In genomic region chr5:73532195-73532594, GRCh38 we compare ENCODE assay signal across 16 cellular contexts. TPM values are rescaled to one million over a fixed set of nuclear protein-coding genes. Genes with fewer than 3 reads are reported as not detected.
A peak's percentile ranks its signal among the peaks of the same experiment; 100 is the strongest.
DNase-seq lines count a peak whose midpoint lies in the region; ATAC-seq and TF ChIP-seq lines count a peak whose summit lies in the region.
"Had no signal": no experiment of that assay in that cellular context is flagged by ENCODE, and none has a peak within 500 bp of the region (broad histone marks: within the 10 kb centered on the region; RNA-seq: fewer than 3 reads in every experiment).

No MANE protein-coding gene starts in this region.

- peaks cover 32% of the 10 kb centered on the region for H3K9me3 Mint-ChIP-seq in WTC11
- H3K9me3 Mint-ChIP-seq in activated naive CD4-positive, alpha-beta T cell treated with anti-CD3 and anti-CD28 coated beads, Interleukin-2, amount 10 ng/mL, durations not matched to agents 7 days and 5 days: no peaks in the 10 kb centered on the region
- H3K9me3 Mint-ChIP-seq: CD4-positive, alpha-beta memory T cell had no signal

- no peaks in the 10 kb centered on the region for H3K36me3 ChIP-seq in GM23248 (ENCODE audit: low read depth)
- no peaks in the 10 kb centered on the region for H3K36me3 ChIP-seq in esophagus muscularis mucosa
- no peaks in the 10 kb centered on the region for H3K36me3 ChIP-seq in lung (ENCODE audit: control insufficient read depth in 2 of 2, insufficient read depth in 2 of 2, low read length in 2 of 2)
- H3K36me3 ChIP-seq: HAP-1 had no signal

- in situ Hi-C loops in GM23248 (cut with MboI): no loop called here

- no peaks in the 10 kb centered on the region for H3K79me2 ChIP-seq in GM23248 (ENCODE audit: insufficient read depth)

- no peak overlapping the region for H3K27ac ChIP-seq in GM23248
- H3K27ac ChIP-seq in esophagus muscularis mucosa (replicated peaks in 1 of 4): no peak overlapping the region
- H3K27ac ChIP-seq in lung (ENCODE audit: low read depth in 1 of 2, low read length in 1 of 2): no peak overlapping the region

- TF ChIP-seq CTCF in WTC11 (IDR thresholded peaks at IDR 0.05) (no peak), esophagus muscularis mucosa (IDR thresholded peaks at IDR 0.05) (no peak), lung (IDR thresholded peaks at IDR 0.05; ENCODE audit: control extremely low read depth, extremely low read depth) (no peak)

- no peaks in the 10 kb centered on the region for H3K9me2 ChIP-seq in GM23248 (ENCODE audit: insufficient read depth)

- H3K36me3 Mint-ChIP-seq in WTC11: peaks cover 16% of the 10 kb centered on the region
- H3K36me3 Mint-ChIP-seq in activated naive CD4-positive, alpha-beta T cell treated with anti-CD3 and anti-CD28 coated beads, Interleukin-2, amount 10 ng/mL, durations not matched to agents 7 days and 5 days: no peaks in the 10 kb centered on the region
- H3K36me3 Mint-ChIP-seq: CD4-positive, alpha-beta memory T cell had no signal

- no peak overlapping the region for H3K4me3 Mint-ChIP-seq in WTC11
- H3K4me3 Mint-ChIP-seq in activated naive CD4-positive, alpha-beta T cell treated with anti-CD3 and anti-CD28 coated beads, Interleukin-2, amount 10 ng/mL, durations not matched to agents 7 days and 5 days: no peak overlapping the region
- H3K4me3 Mint-ChIP-seq: CD4-positive, alpha-beta memory T cell; HFFc6 had no signal

- H3F3A ChIP-seq in GM23248 (ENCODE audit: insufficient read depth): no peaks in the 10 kb centered on the region

- no peak overlapping the region for H3K9ac ChIP-seq in GM23248

- H3K4me1 Mint-ChIP-seq in WTC11: peaks cover 20% of the 10 kb centered on the region
- no peaks in the 10 kb centered on the region for H3K4me1 Mint-ChIP-seq in activated naive CD4-positive, alpha-beta T cell treated with anti-CD3 and anti-CD28 coated beads, Interleukin-2, amount 10 ng/mL, durations not matched to agents 7 days and 5 days

- DNase-seq in GM23248 (no peak), WTC11 (ENCODE audit: low spot score) (no peak), esophagus muscularis mucosa (ENCODE audit: extremely low spot score) (peak; percentile 57), lung (ENCODE audit: low spot score) (peak; percentile 15), NCI-H1105 (lab: John Stamatoyannopoulos, UW) (no peak), HuH-7.5 (ENCODE audit: low spot score) (no peak)
- no peak for DNase-seq in activated naive CD4-positive, alpha-beta T cell treated with anti-CD3 and anti-CD28 coated beads, Interleukin-2, amount 10 ng/mL, durations not matched to agents 7 days and 5 days
- DNase-seq: C1 segment of cervical spinal cord; Caco-2; CD4-positive, alpha-beta memory T cell; DMS153; DND-41; GOT3; HFFc6 had no signal

- no peak overlapping the region for H3K27ac Mint-ChIP-seq in WTC11
- no peak overlapping the region for H3K27ac Mint-ChIP-seq in activated naive CD4-positive, alpha-beta T cell treated with anti-CD3 and anti-CD28 coated beads, Interleukin-2, amount 10 ng/mL, durations not matched to agents 7 days and 5 days
- H3K27ac Mint-ChIP-seq: CD4-positive, alpha-beta memory T cell; HFFc6 had no signal

- no peak overlapping the region for H3K4me2 ChIP-seq in GM23248 (ENCODE audit: unreplicated experiment)

- ATAC-seq in WTC11: no peak
- ATAC-seq in lung (ENCODE audit: insufficient read depth, low FRiP score): no peak
- ATAC-seq in HG03097 (IDR thresholded peaks at IDR 0.05; ENCODE audit: low FRiP score, unreplicated experiment): no peak

- POLR2A ChIA-PET in WTC11 (lab: Charles Lee): no interaction called here

- H3K27me3 ChIP-seq in GM23248 (replicated peaks; ENCODE audit: insufficient read depth) (no peaks in the 10 kb centered on the region), esophagus muscularis mucosa (no peaks in the 10 kb centered on the region), lung (ENCODE audit: control insufficient read depth, insufficient read depth) (no peaks in the 10 kb centered on the region)

- H3K9me3 ChIP-seq in GM23248 (ENCODE audit: low read depth) (no peaks in the 10 kb centered on the region), esophagus muscularis mucosa (no peaks in the 10 kb centered on the region), lung (ENCODE audit: control insufficient read depth in 2 of 2, insufficient read depth in 1 of 2, low read length in 1 of 2) (no peaks in the 10 kb centered on the region)
- H3K9me3 ChIP-seq: Caco-2, HAP-1 had no signal

- intact Hi-C loops in esophagus muscularis mucosa (cut with DNase I): no loop called here

- TF ChIP-seq EP300 in esophagus muscularis mucosa (IDR thresholded peaks at IDR 0.05): no peak

- no peaks in the 10 kb centered on the region for H4K20me1 ChIP-seq in GM23248 (ENCODE audit: insufficient read depth)

- WGBS in GM23248 (ENCODE audit: low coverage in 1 of 2, low lambda C conversion rate in 2 of 2, missing lambda C conversion rate in 2 of 2), 2 experiments: 60 to 61% methylated on average over 5 of the region's 5 CpGs
- 84% methylated on average over 5 of the region's 5 CpGs for WGBS in esophagus muscularis mucosa
- whole genome bisulfite sequencing in lung, 2 donors: 85 to 87% methylated on average over 5 of the region's 5 CpGs

- TF ChIP-seq POLR2A in esophagus muscularis mucosa (IDR thresholded peaks at IDR 0.05; ENCODE audit: low read depth): no peak

- CTCF ChIA-PET in WTC11 (lab: Charles Lee): no interaction called here
- CTCF ChIA-PET in activated naive CD4-positive, alpha-beta T cell treated with anti-CD3 and anti-CD28 coated beads, Interleukin-2, amount 10 ng/mL, durations not matched to agents 7 days and 5 days (lab: Charles Lee): no interaction called here

- H3K4me1 ChIP-seq in GM23248 (ENCODE audit: insufficient read depth): peaks cover 11% of the 10 kb centered on the region
- peaks cover 0 to 9% (median 0%) of the 10 kb centered on the region in 4 donors for H3K4me1 ChIP-seq in esophagus muscularis mucosa
- H3K4me1 ChIP-seq in lung (ENCODE audit: control insufficient read depth in 2 of 2, insufficient read depth in 2 of 2, low read length in 2 of 2): no peaks in the 10 kb centered on the region
- H3K4me1 ChIP-seq: Caco-2, HAP-1 had no signal

- H2AFZ ChIP-seq in GM23248: peak overlapping the region; percentile 40

- H3K4me3 ChIP-seq in GM23248: no peak overlapping the region
- no peak overlapping the region for H3K4me3 ChIP-seq in esophagus muscularis mucosa
- H3K4me3 ChIP-seq in lung: no peak overlapping the region
- H3K4me3 ChIP-seq: HAP-1 had no signal

- no peaks in the 10 kb centered on the region; the same call in 1 of the 2 replicates for H3K27me3 Mint-ChIP-seq in WTC11 (ENCODE audit: low read depth)
- H3K27me3 Mint-ChIP-seq in activated naive CD4-positive, alpha-beta T cell treated with anti-CD3 and anti-CD28 coated beads, Interleukin-2, amount 10 ng/mL, durations not matched to agents 7 days and 5 days: peaks cover 42% of the 10 kb centered on the region

TF ChIP-seq in WTC11, 78 proteins besides CTCF, POLR2A, EP300 and RAD21:
- TF ChIP-seq TCF7 (CRISPR knock-in tag; IDR thresholded peaks at IDR 0.05; ENCODE audit: low read depth) (no peak), ZNF121 (CRISPR knock-in tag; IDR thresholded peaks at IDR 0.05) (0 out of 2 replicates have a peak, but pooled peaks have one; percentile 31)

RNA-seq across cellular contexts. Expression of gene ANKRA2, which starts 33.2 kb away (rescaled TPM):
- total RNA-seq in GM23248 (2014; rRNA removed; shearing (Covaris generic)): 23.6 and 54.3 TPM in 2 replicates
- polyA plus RNA-seq in GM23248 (2016; fragmentation: Nextera tagmentation; extraction: Ambion mirVana) (30.2 and 32.5 TPM in 2 replicates), lung (10 to 100 TPM; 12.6 to 27.3 TPM)
- total RNA-seq in WTC11 (2021) (14.3 to 17.7 TPM (median 14.5 TPM) in 3 replicates), esophagus muscularis mucosa (10 to 100 TPM; 18.1 to 28.2 (median 23.0) TPM), lung (10 to 100 TPM; 15.6 to 60.6 TPM)

RNA-seq across cellular contexts. Expression of gene UTP15, which starts 33.3 kb away (rescaled TPM):
- 12.6 and 26.2 TPM in 2 replicates for total RNA-seq in GM23248 (2014; rRNA removed; shearing (Covaris generic))
- 13.0 and 13.9 TPM in 2 replicates for polyA plus RNA-seq in GM23248 (2016; fragmentation: Nextera tagmentation; extraction: Ambion mirVana)
- total RNA-seq in WTC11 (2021): 26.2 to 35.2 TPM (median 26.7 TPM) in 3 replicates
- 10 to 100 TPM in 2 of 4 donors, 1 to 10 TPM in 2; 7.0 to 18.1 (median 11.9) TPM for total RNA-seq in esophagus muscularis mucosa
- 10 to 100 TPM; 18.5 to 22.1 TPM for total RNA-seq in lung
- polyA plus RNA-seq in lung: 1 to 10 TPM; 4.4 to 6.1 TPM

RNA-seq across cellular contexts. Expression of gene BTF3, which starts 34.0 kb away (rescaled TPM):
- total RNA-seq in GM23248 (2014; rRNA removed; shearing (Covaris generic)): 162 and 249 TPM in 2 replicates
- polyA plus RNA-seq in GM23248 (2016; fragmentation: Nextera tagmentation; extraction: Ambion mirVana) (595 and 602 TPM in 2 replicates), lung (100 to 1,000 TPM; 504 to 645 TPM)
- total RNA-seq in WTC11 (2021) (736 to 764 TPM (median 736 TPM) in 3 replicates), esophagus muscularis mucosa (100 to 1,000 TPM; 455 to 574 (median 539) TPM), lung (100 to 1,000 TPM; 370 to 527 TPM)

Comparison
In these comparisons a context has a peak if more than half of its experiments do, and no peak if none do; other contexts are left out.
1. DNase-seq: peak in esophagus muscularis mucosa (single experiment) and lung (single experiment); none in GM23248 (single experiment), WTC11 (single experiment), activated naive CD4-positive, alpha-beta T cell treated with anti-CD3 and anti-CD28 coated beads, Interleukin-2, amount 10 ng/mL, durations not matched to agents 7 days and 5 days (single experiment), NCI-H1105 (single experiment) and HuH-7.5 (single experiment).